Comparison of ENCODE assay signal across 8 cellular contexts in genomic region chr6:113994934-113995342, GRCh38. TPM values are rescaled to one million over a fixed set of nuclear protein-coding genes. Genes with fewer than 3 reads are reported as not detected.
DNase-seq lines count a peak whose midpoint lies in the region; ATAC-seq and TF ChIP-seq lines count a peak whose summit lies in the region.

No MANE protein-coding gene starts in this region.

- POLR2A ChIA-PET in activated naive CD8-positive, alpha-beta T cell treated with anti-CD3 and anti-CD28 coated beads, Interleukin-2, amount 10 ng/mL, durations not matched to agents 7 days and 5 days (lab: Charles Lee): interaction anchor here (1.2 kb wide), 1 partner anchor 24 kb away, joined by 3 read pairs; the partner anchor contains the start of gene HDAC2

- H3K36me3 Mint-ChIP-seq in activated naive CD8-positive, alpha-beta T cell treated with anti-CD3 and anti-CD28 coated beads, Interleukin-2, amount 10 ng/mL, durations not matched to agents 7 days and 5 days: no peaks in the 10 kb centered on the region
- no peaks in the 10 kb centered on the region for H3K36me3 Mint-ChIP-seq in activated naive CD8-positive, alpha-beta T cell treated with anti-CD3 and anti-CD28 coated beads for 36 hours

- H3K4me3 ChIP-seq in HUES48 (ENCODE audit: low read depth, low read length): no peak overlapping the region
- no peak overlapping the region for H3K4me3 ChIP-seq in astrocyte of the spinal cord (ENCODE audit: low read depth, low read length)

- peaks cover 15% of the 10 kb centered on the region for H3K27me3 Mint-ChIP-seq in activated naive CD8-positive, alpha-beta T cell treated with anti-CD3 and anti-CD28 coated beads, Interleukin-2, amount 10 ng/mL, durations not matched to agents 7 days and 5 days
- H3K27me3 Mint-ChIP-seq in activated naive CD8-positive, alpha-beta T cell treated with anti-CD3 and anti-CD28 coated beads for 36 hours: peaks cover 4% of the 10 kb centered on the region
- H3K27me3 Mint-ChIP-seq in stimulated activated naive CD8-positive, alpha-beta T cell treated with anti-CD3 and anti-CD28 coated beads, Interleukin-15, amount 100 ng/mL, for 72 hours: peaks cover 20% of the 10 kb centered on the region

- H3K9ac ChIP-seq in HUES48 (ENCODE audit: low read depth, low read length): no peak overlapping the region; the same call in 1 of the 2 replicates

- H3K27ac ChIP-seq in HUES48 (ENCODE audit: low read depth, low read length): peak overlapping the region; percentile 46

- no peaks in the 10 kb centered on the region for H3K27me3 ChIP-seq in HUES48 (ENCODE audit: control insufficient read depth, insufficient read depth, low read length)

- TF ChIP-seq CTCF in astrocyte of the spinal cord (IDR thresholded peaks at IDR 0.05; ENCODE audit: low read depth, low read length): peak; percentile 87

- no peak overlapping the region for H3K4me3 Mint-ChIP-seq in activated naive CD8-positive, alpha-beta T cell treated with anti-CD3 and anti-CD28 coated beads, Interleukin-2, amount 10 ng/mL, durations not matched to agents 7 days and 5 days
- no peak overlapping the region for H3K4me3 Mint-ChIP-seq in activated naive CD8-positive, alpha-beta T cell treated with anti-CD3 and anti-CD28 coated beads for 36 hours
- no peak overlapping the region for H3K4me3 Mint-ChIP-seq in stimulated activated naive CD8-positive, alpha-beta T cell treated with anti-CD3 and anti-CD28 coated beads, Interleukin-15, amount 100 ng/mL, for 72 hours

- ATAC-seq in activated naive CD8-positive, alpha-beta T cell treated with anti-CD3 and anti-CD28 coated beads, Interleukin-2, amount 10 ng/mL, durations not matched to agents 7 days and 5 days (ENCODE audit: low read depth): peak; percentile 54
- ATAC-seq in GM21786 (IDR thresholded peaks at IDR 0.05; ENCODE audit: unreplicated experiment): peak; percentile 92
- peak; percentile 76 for ATAC-seq in stimulated activated naive CD8-positive, alpha-beta T cell treated with anti-CD3 and anti-CD28 coated beads, Interleukin-15, amount 100 ng/mL, for 72 hours

- peaks cover 3% of the 10 kb centered on the region for H3K4me1 Mint-ChIP-seq in activated naive CD8-positive, alpha-beta T cell treated with anti-CD3 and anti-CD28 coated beads, Interleukin-2, amount 10 ng/mL, durations not matched to agents 7 days and 5 days
- H3K4me1 Mint-ChIP-seq in activated naive CD8-positive, alpha-beta T cell treated with anti-CD3 and anti-CD28 coated beads for 36 hours: peaks cover 3% of the 10 kb centered on the region
- H3K4me1 Mint-ChIP-seq in stimulated activated naive CD8-positive, alpha-beta T cell treated with anti-CD3 and anti-CD28 coated beads, Interleukin-15, amount 100 ng/mL, for 72 hours: peaks cover 6% of the 10 kb centered on the region

- in situ Hi-C loops in astrocyte of the spinal cord (cut with HindIII; ENCODE audit: low sequenced_read_pairs): no loop called here

- H3K4me1 ChIP-seq in HUES48 (ENCODE audit: control insufficient read depth, insufficient read depth, low read length): peaks cover 10% of the 10 kb centered on the region

- H3K27ac Mint-ChIP-seq in activated naive CD8-positive, alpha-beta T cell treated with anti-CD3 and anti-CD28 coated beads, Interleukin-2, amount 10 ng/mL, durations not matched to agents 7 days and 5 days: no peak overlapping the region
- no peak overlapping the region for H3K27ac Mint-ChIP-seq in activated naive CD8-positive, alpha-beta T cell treated with anti-CD3 and anti-CD28 coated beads for 36 hours
- peak overlapping the region in 1 of 2 donors; percentile 76 for H3K27ac Mint-ChIP-seq in stimulated activated naive CD8-positive, alpha-beta T cell treated with anti-CD3 and anti-CD28 coated beads, Interleukin-15, amount 100 ng/mL, for 72 hours

- no peaks in the 10 kb centered on the region for H3K36me3 ChIP-seq in HUES48 (ENCODE audit: control insufficient read depth, insufficient read depth, low read length)

- no peaks in the 10 kb centered on the region for H3K9me3 Mint-ChIP-seq in activated naive CD8-positive, alpha-beta T cell treated with anti-CD3 and anti-CD28 coated beads, Interleukin-2, amount 10 ng/mL, durations not matched to agents 7 days and 5 days
- no peaks in the 10 kb centered on the region for H3K9me3 Mint-ChIP-seq in activated naive CD8-positive, alpha-beta T cell treated with anti-CD3 and anti-CD28 coated beads for 36 hours
- peaks cover 0 to 8% of the 10 kb centered on the region in 2 donors for H3K9me3 Mint-ChIP-seq in stimulated activated naive CD8-positive, alpha-beta T cell treated with anti-CD3 and anti-CD28 coated beads, Interleukin-15, amount 100 ng/mL, for 72 hours

- no peak for DNase-seq in activated naive CD8-positive, alpha-beta T cell treated with anti-CD3 and anti-CD28 coated beads, Interleukin-2, amount 10 ng/mL, durations not matched to agents 7 days and 5 days
- DNase-seq in activated naive CD8-positive, alpha-beta T cell treated with anti-CD3 and anti-CD28 coated beads for 36 hours: no peak
- DNase-seq in NOMO-1 treated with dmso at 0.1 percent for 144 hours (lab: John Stamatoyannopoulos, UW; ENCODE audit: unreplicated experiment): peak; percentile 51
- peak; percentile 92 for DNase-seq in astrocyte of the spinal cord (ENCODE audit: low read depth, low spot score)
- peak; percentile 82 for DNase-seq in iris pigment epithelial cell (ENCODE audit: low read depth)
- peak in 1 of 2 donors; percentile 5 for DNase-seq in stimulated activated naive CD8-positive, alpha-beta T cell treated with anti-CD3 and anti-CD28 coated beads, Interleukin-15, amount 100 ng/mL, for 72 hours

- no peaks in the 10 kb centered on the region for H3K9me3 ChIP-seq in HUES48 (ENCODE audit: control insufficient read depth, insufficient read depth, low read length)

RNA-seq across cellular contexts. Expression of gene HDAC2, which starts 24.0 kb away (rescaled TPM):
- total RNA-seq in activated naive CD8-positive, alpha-beta T cell treated with anti-CD3 and anti-CD28 coated beads, Interleukin-2, amount 10 ng/mL, durations not matched to agents 7 days and 5 days: 10 to 100 TPM; 56.9 to 59.5 TPM
- total RNA-seq in activated naive CD8-positive, alpha-beta T cell treated with anti-CD3 and anti-CD28 coated beads for 36 hours: 100 to 1,000 TPM; 115 to 125 TPM

Comparison
In these comparisons a context has a peak if more than half of its experiments do, and no peak if none do; other contexts are left out.
1. DNase-seq: peak in NOMO-1 treated with dmso at 0.1 percent for 144 hours (single experiment), astrocyte of the spinal cord (single experiment) and iris pigment epithelial cell (single experiment); none in activated naive CD8-positive, alpha-beta T cell treated with anti-CD3 and anti-CD28 coated beads, Interleukin-2, amount 10 ng/mL, durations not matched to agents 7 days and 5 days (single experiment) and activated naive CD8-positive, alpha-beta T cell treated with anti-CD3 and anti-CD28 coated beads for 36 hours (single experiment).
2. Peak in every context shown above with its lines, with median percentiles within 50 percentile points of each other: ATAC-seq.